Comparison of ENCODE assay signal across 18 cellular contexts in the genomic region with DNA sequence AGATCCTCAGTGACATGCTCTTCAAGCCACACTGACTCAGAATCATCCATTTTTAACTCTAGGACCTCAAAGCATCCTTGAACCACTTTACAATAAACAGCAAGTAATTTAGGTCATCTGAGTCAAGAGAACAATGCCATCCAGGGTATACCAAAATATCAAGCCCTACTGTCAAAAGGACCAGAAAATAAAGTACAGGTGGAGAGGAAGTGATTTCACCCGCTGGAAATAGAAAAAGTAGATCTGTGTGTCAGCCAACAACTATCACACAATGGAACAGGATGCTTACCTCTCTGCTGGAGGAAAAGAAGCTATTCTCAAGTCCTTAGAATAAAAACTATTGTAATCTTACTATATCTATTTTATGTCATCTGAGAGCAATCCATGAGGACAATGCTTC.
"Had no signal": no experiment of that assay in that cellular context is flagged by ENCODE, and none has a peak within 500 bp of the region (broad histone marks: within the 10 kb centered on the region; RNA-seq: fewer than 3 reads in every experiment).

No MANE protein-coding gene starts in this region.

- H3K9me3 Mint-ChIP-seq: activated naive CD8-positive, alpha-beta T cell treated with anti-CD3 and anti-CD28 coated beads, Interleukin-2, amount 50 U/mL, for 24 hours; nephron; stimulated activated naive CD8-positive, alpha-beta T cell treated with anti-CD3 and anti-CD28 coated beads, Interleukin-15, Interleukin-2, amounts not matched to agents 100 ng/mL and 50 ng/mL, for 24 hours had no signal

- ATAC-seq: activated naive CD8-positive, alpha-beta T cell treated with anti-CD3 and anti-CD28 coated beads, Interleukin-2, amount 50 U/mL, for 24 hours; left lung; right lobe of liver had no signal

- H3K4me1 ChIP-seq: left lung, prostate gland, suprapubic skin had no signal

- H3K9me3 ChIP-seq: esophagus muscularis mucosa, left lung, prostate gland, right lobe of liver, suprapubic skin had no signal

- H3K4me3 Mint-ChIP-seq: activated naive CD8-positive, alpha-beta T cell treated with anti-CD3 and anti-CD28 coated beads, Interleukin-2, amount 50 U/mL, for 24 hours; nephron; stimulated activated naive CD8-positive, alpha-beta T cell treated with anti-CD3 and anti-CD28 coated beads, Interleukin-15, Interleukin-2, amounts not matched to agents 100 ng/mL and 50 ng/mL, for 24 hours had no signal

- DNase-seq: activated CD4-positive, CD25-positive, alpha-beta regulatory T cell treated with anti-CD3 and anti-CD28 coated beads, Interleukin-2, amount 50 U/mL, for 72 hours; activated naive CD4-positive, alpha-beta T cell; activated naive CD8-positive, alpha-beta T cell treated with anti-CD3 and anti-CD28 coated beads, Interleukin-2, amount 50 U/mL, for 24 hours; aorta; cerebellar nuclear complex; dorsolateral prefrontal cortex; hippocampal formation; left lung; occipital lobe; right lobe of liver; trophoblast cell had no signal

- H3K27ac ChIP-seq: dorsolateral prefrontal cortex, esophagus muscularis mucosa, left lung, prostate gland, right lobe of liver, suprapubic skin had no signal

- H3K27me3 ChIP-seq: dorsolateral prefrontal cortex, esophagus muscularis mucosa, left lung, right lobe of liver, suprapubic skin had no signal

- FAIRE-seq: endometrium, keratinocyte had no signal

- H3K27ac Mint-ChIP-seq: activated naive CD8-positive, alpha-beta T cell treated with anti-CD3 and anti-CD28 coated beads, Interleukin-2, amount 50 U/mL, for 24 hours; nephron; stimulated activated naive CD8-positive, alpha-beta T cell treated with anti-CD3 and anti-CD28 coated beads, Interleukin-15, Interleukin-2, amounts not matched to agents 100 ng/mL and 50 ng/mL, for 24 hours had no signal

- H3K27me3 Mint-ChIP-seq: activated naive CD8-positive, alpha-beta T cell treated with anti-CD3 and anti-CD28 coated beads, Interleukin-2, amount 50 U/mL, for 24 hours; stimulated activated naive CD8-positive, alpha-beta T cell treated with anti-CD3 and anti-CD28 coated beads, Interleukin-15, Interleukin-2, amounts not matched to agents 100 ng/mL and 50 ng/mL, for 24 hours had no signal
